ENCODE assay signal across 20 cellular contexts in the genomic region with DNA sequence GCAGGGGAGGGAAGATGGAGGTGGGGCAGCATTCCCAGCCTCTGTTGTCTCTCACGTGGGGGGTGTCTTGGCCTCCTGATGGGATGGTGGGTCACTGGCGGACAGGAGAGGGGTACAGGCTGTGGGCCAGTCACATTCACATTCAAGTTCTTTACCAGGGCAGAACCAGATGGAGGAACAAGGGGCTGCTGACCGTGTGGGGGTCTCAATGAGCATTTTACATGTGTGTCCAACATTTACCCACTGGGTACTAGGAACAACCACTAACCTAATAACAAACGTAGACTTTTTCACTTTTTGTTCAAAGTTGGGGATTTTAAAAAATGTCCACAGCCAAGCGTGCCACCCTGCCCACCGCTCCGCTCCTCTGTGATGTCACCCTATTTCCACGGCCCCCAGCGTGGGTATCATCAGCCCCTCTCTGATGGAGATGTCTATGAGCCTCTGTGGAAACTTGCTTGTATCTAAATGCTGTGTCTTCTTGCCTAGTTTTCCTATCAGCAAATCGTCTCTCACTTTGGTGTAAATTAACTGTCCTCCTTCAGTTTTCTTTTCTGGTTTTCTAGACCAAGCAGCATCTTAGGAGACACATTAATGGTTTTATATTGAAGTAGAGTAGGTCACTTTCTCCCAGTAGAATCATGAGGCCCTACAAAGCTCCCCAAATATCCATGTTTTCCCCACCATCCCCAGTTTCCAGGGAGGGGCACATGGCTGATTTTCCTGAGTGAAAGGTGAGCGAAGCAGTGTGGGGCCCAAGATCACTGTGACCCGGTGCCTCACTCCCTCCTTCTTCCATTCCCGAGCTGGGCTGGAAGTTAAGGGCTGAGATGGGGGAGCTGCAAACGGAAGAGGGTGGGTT.
A peak's percentile ranks its signal among the peaks of the same experiment; 100 is the strongest.
DNase-seq lines count a peak whose midpoint lies in the region; TF ChIP-seq lines count a peak whose summit lies in the region.
"Had no signal": no experiment of that assay in that cellular context is flagged by ENCODE, and none has a peak within 500 bp of the region (broad histone marks: within the 10 kb centered on the region; RNA-seq: fewer than 3 reads in every experiment).

No MANE protein-coding gene starts in this region.

- no peak overlapping the region for H3K27ac ChIP-seq in right atrium auricular region
- no peak overlapping the region for H3K27ac ChIP-seq in WERI-Rb-1
- H3K27ac ChIP-seq: KMS-11, SJCRH30 had no signal

- intact Hi-C loops in cardiac septum (cut with DNase I) (no loop called here), posterior vena cava (cut with DNase I) (no loop called here)

- H3K36me3 ChIP-seq in right atrium auricular region (no peaks in the 10 kb centered on the region), WERI-Rb-1 (no peaks in the 10 kb centered on the region)
- H3K36me3 ChIP-seq: SJCRH30 had no signal

- H3K27me3 ChIP-seq in right atrium auricular region = no peaks in the 10 kb centered on the region
- H3K27me3 ChIP-seq in WERI-Rb-1 (ENCODE audit: insufficient read depth, low read depth, severe bottlenecking) = no peaks in the 10 kb centered on the region

- peaks cover 0 to 6% of the 10 kb centered on the region in 2 donors for H3K9me3 ChIP-seq in right atrium auricular region
- no peaks in the 10 kb centered on the region for H3K9me3 ChIP-seq in WERI-Rb-1 (ENCODE audit: severe bottlenecking)
- H3K9me3 ChIP-seq: SJCRH30 had no signal

- peak; percentile 26 for DNase-seq in right atrium auricular region (ENCODE audit: low spot score)
- DNase-seq in cardiac septum (ENCODE audit: low spot score) = no peak
- DNase-seq in ecto neural progenitor cell (ENCODE audit: low spot score) = peak; percentile 29
- DNase-seq in posterior vena cava (ENCODE audit: low spot score) = peak; percentile 61
- DNase-seq in GF-D8 (lab: John Stamatoyannopoulos, UW) = no peak
- DNase-seq in hippocampal formation (lab: John Stamatoyannopoulos, UW) = no peak
- DNase-seq in WERI-Rb-1 = no peak
- DNase-seq: CD4-positive, alpha-beta memory T cell; DMS79; NCI-H1436; NCI-H2029; NCI-H2171 treated with DMSO at 0.1 percent for 48 hours; NCI-H446 treated with DMSO at 0.1 percent for 48 hours; NCI-H748 treated with DMSO at 0.1 percent for 48 hours; OCI-M1; RPMI8226; SJCRH30 had no signal

- no peaks in the 10 kb centered on the region for H3K4me1 ChIP-seq in right atrium auricular region
- H3K4me1 ChIP-seq: SJCRH30 had no signal

- TF ChIP-seq CTCF in right atrium auricular region (IDR thresholded peaks at IDR 0.05) = no peak
- TF ChIP-seq CTCF in WERI-Rb-1 (IDR thresholded peaks at IDR 0.05; ENCODE audit: low read depth, low read length) = no peak

- H3K4me3 ChIP-seq in right atrium auricular region = no peak overlapping the region
- no peak overlapping the region for H3K4me3 ChIP-seq in WERI-Rb-1 (ENCODE audit: low read depth, low read length)
- H3K4me3 ChIP-seq: GM12878, GM23338, SJCRH30 had no signal

Comparison
In these comparisons a context has a peak if more than half of its experiments do, and no peak if none do; other contexts are left out.
1. DNase-seq: peak in right atrium auricular region (single experiment), ecto neural progenitor cell (single experiment) and posterior vena cava (single experiment); none in cardiac septum (single experiment), GF-D8 (single experiment), hippocampal formation (0 of 2) and WERI-Rb-1 (single experiment).